ENCODE assay signal across 1 cellular context in genomic region chr7:103148131-103148993, GRCh38.
TF ChIP-seq lines count a peak whose summit lies in the region.

No MANE protein-coding gene starts in this region.

TF ChIP-seq in GM12878, 131 proteins besides CTCF, POLR2A, EP300 and RAD21 (continued from another document):
- TF ChIP-seq RELA (IDR thresholded peaks at IDR 0.05; ENCODE audit: borderline replicate concordance, partially characterized antibody) (no peak), MEF2A (IDR thresholded peaks at IDR 0.05; ENCODE audit: insufficient read depth, low read depth, low read length) (no peak), GATAD2B (conservative IDR thresholded peaks at IDR 0.05; ENCODE audit: low read depth) (no peak), POU2F2 (IDR thresholded peaks at IDR 0.05; ENCODE audit: borderline replicate concordance, low read depth, low read length) (0 out of 3 replicates have a peak, but pooled peaks have one; percentile 15), SUZ12 (IDR thresholded peaks at IDR 0.05; ENCODE audit: unreplicated experiment) (no peak), RAD51 (IDR thresholded peaks at IDR 0.05) (no peak), SKIL (IDR thresholded peaks at IDR 0.05; ENCODE audit: low read depth, poor library complexity, severe bottlenecking) (peak; percentile 30), HCFC1 (IDR thresholded peaks at IDR 0.05; ENCODE audit: low read length) (no peak)
- TF ChIP-seq, protein P1, sequence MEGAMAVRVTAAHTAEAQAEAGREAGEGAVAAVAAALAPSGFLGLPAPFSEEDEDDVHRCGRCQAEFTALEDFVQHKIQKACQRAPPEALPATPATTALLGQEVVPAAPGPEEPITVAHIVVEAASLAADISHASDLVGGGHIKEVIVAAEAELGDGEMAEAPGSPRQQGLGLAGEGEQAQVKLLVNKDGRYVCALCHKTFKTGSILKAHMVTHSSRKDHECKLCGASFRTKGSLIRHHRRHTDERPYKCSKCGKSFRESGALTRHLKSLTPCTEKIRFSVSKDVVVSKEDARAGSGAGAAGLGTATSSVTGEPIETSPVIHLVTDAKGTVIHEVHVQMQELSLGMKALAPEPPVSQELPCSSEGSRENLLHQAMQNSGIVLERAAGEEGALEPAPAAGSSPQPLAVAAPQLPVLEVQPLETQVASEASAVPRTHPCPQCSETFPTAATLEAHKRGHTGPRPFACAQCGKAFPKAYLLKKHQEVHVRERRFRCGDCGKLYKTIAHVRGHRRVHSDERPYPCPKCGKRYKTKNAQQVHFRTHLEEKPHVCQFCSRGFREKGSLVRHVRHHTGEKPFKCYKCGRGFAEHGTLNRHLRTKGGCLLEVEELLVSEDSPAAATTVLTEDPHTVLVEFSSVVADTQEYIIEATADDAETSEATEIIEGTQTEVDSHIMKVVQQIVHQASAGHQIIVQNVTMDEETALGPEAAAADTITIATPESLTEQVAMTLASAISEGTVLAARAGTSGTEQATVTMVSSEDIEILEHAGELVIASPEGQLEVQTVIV (IDR thresholded peaks at IDR 0.05; ENCODE audit: borderline replicate concordance, partially characterized antibody): no peak
- TF ChIP-seq, protein P2, sequence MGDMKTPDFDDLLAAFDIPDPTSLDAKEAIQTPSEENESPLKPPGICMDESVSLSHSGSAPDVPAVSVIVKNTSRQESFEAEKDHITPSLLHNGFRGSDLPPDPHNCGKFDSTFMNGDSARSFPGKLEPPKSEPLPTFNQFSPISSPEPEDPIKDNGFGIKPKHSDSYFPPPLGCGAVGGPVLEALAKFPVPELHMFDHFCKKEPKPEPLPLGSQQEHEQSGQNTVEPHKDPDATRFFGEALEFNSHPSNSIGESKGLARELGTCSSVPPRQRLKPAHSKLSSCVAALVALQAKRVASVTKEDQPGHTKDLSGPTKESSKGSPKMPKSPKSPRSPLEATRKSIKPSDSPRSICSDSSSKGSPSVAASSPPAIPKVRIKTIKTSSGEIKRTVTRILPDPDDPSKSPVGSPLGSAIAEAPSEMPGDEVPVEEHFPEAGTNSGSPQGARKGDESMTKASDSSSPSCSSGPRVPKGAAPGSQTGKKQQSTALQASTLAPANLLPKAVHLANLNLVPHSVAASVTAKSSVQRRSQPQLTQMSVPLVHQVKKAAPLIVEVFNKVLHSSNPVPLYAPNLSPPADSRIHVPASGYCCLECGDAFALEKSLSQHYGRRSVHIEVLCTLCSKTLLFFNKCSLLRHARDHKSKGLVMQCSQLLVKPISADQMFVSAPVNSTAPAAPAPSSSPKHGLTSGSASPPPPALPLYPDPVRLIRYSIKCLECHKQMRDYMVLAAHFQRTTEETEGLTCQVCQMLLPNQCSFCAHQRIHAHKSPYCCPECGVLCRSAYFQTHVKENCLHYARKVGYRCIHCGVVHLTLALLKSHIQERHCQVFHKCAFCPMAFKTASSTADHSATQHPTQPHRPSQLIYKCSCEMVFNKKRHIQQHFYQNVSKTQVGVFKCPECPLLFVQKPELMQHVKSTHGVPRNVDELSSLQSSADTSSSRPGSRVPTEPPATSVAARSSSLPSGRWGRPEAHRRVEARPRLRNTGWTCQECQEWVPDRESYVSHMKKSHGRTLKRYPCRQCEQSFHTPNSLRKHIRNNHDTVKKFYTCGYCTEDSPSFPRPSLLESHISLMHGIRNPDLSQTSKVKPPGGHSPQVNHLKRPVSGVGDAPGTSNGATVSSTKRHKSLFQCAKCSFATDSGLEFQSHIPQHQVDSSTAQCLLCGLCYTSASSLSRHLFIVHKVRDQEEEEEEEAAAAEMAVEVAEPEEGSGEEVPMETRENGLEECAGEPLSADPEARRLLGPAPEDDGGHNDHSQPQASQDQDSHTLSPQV (IDR thresholded peaks at IDR 0.05): no peak
